ENCODE assay signal across 14 cellular contexts in the genomic region with DNA sequence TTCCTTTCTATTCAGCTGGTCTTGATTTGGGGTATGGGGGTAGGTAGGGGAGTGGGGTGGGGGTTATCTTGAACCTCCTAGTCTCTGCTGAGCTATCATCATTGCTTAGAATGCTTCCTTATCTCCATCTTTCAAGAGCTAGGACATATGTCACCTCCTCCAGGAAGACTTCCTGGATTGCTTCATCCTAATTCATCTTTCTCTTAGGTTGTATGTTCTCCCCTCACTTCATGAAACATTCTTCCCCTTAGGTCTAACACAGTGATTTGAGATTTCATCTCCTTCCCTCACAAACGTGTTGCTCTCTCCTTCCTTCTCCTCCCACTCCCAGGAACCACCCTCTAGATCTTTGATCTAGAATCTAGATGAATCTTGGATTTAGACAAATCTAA. TPM values are rescaled to one million over a fixed set of nuclear protein-coding genes. Genes with fewer than 3 reads are reported as not detected.
DNase-seq lines count a peak whose midpoint lies in the region; ATAC-seq, FAIRE-seq and TF ChIP-seq lines count a peak whose summit lies in the region.
"Had no signal": no experiment of that assay in that cellular context is flagged by ENCODE, and none has a peak within 500 bp of the region (broad histone marks: within the 10 kb centered on the region; RNA-seq: fewer than 3 reads in every experiment).

No MANE protein-coding gene starts in this region.

- H3K9ac ChIP-seq in BLaER1 treated with 17β-estradiol and CSF1 and Interleukin-3, amounts not matched to agents 10 nM and 100 nM: peak overlapping the region in 1 of 11 experiments; percentile 1; a peak in 1 of 22 replicates
- H3K9ac ChIP-seq in HepG2 (ENCODE audit: insufficient read depth, low read depth, low read length) (no peak overlapping the region), smooth muscle cell (ENCODE audit: low read depth) (no peak overlapping the region)

- no peak for TF ChIP-seq POLR2A in HepG2 (IDR thresholded peaks at IDR 0.05; ENCODE audit: insufficient read depth in 1 of 2, low read depth in 2 of 2, low read length in 2 of 2)

- no peak for TF ChIP-seq CTCF in ascending aorta (IDR thresholded peaks at IDR 0.05)
- no peak for TF ChIP-seq CTCF in HepG2 (CRISPR knock-in tag; IDR thresholded peaks at IDR 0.05)
- TF ChIP-seq CTCF in smooth muscle cell (IDR thresholded peaks at IDR 0.05; ENCODE audit: borderline replicate concordance, insufficient read depth, poor library complexity, severe bottlenecking): no peak

- H3K79me2 ChIP-seq in HepG2 (ENCODE audit: insufficient read depth, low read length): no peaks in the 10 kb centered on the region
- H3K79me2 ChIP-seq in smooth muscle cell (ENCODE audit: low read depth): peaks cover 26% of the 10 kb centered on the region

- H3K4me2 ChIP-seq in BLaER1 treated with 17β-estradiol and CSF1 and Interleukin-3, amounts not matched to agents 10 nM and 100 nM: peak overlapping the region in 10 of 11 experiments; percentile 23 to 94 (median 76); a peak in 16 of 22 replicates
- no peak overlapping the region; the same call in 1 of the 2 replicates for H3K4me2 ChIP-seq in HepG2 (ENCODE audit: low read depth, low read length)
- peak overlapping the region; percentile 76 for H3K4me2 ChIP-seq in smooth muscle cell

- no peak for DNase-seq in ascending aorta (ENCODE audit: low spot score in 2 of 2)
- no peak for DNase-seq in HepG2 (ENCODE audit: low spot score)
- no peak for DNase-seq in smooth muscle cell (lab: John Stamatoyannopoulos, UW; ENCODE audit: unreplicated experiment)
- DNase-seq in kidney tubule cell (ENCODE audit: low spot score): no peak
- DNase-seq in posterior cingulate gyrus: no peak
- no peak for DNase-seq in kidney glomerular epithelial cell (lab: John Stamatoyannopoulos, UW)
- no peak for DNase-seq in activated naive CD4-positive, alpha-beta T cell treated with Interleukin-2 at 50 U/mL for 16 hours
- DNase-seq: activated CD4-positive, alpha-beta T cell treated with anti-CD3 and anti-CD28 coated beads for 36 hours; T-helper 1 cell had no signal

- TF ChIP-seq EP300 in HepG2 (IDR thresholded peaks at IDR 0.05; ENCODE audit: low read depth in 2 of 2, low read length in 2 of 2): no peak
- no peak for TF ChIP-seq EP300 in HepG2 (CRISPR knock-in tag; IDR thresholded peaks at IDR 0.05; ENCODE audit: borderline replicate concordance)

- intact Hi-C loops in ascending aorta (cut with DNase I): no loop called here
- intact Hi-C loops in HepG2 (cut with micrococcal nuclease; ENCODE audit: unreplicated experiment): loop anchor here (10.0 kb wide), 1 partner anchor 173 kb away; no protein-coding TSS in a partner anchor
- intact Hi-C loops in posterior cingulate gyrus (cut with DNase I): no loop called here

- peaks cover 0 to 11% (median 0%) of the 10 kb centered on the region in 11 experiments; a peak in 3 of 22 replicates for H4K20me1 ChIP-seq in BLaER1 treated with 17β-estradiol and CSF1 and Interleukin-3, amounts not matched to agents 10 nM and 100 nM
- H4K20me1 ChIP-seq in HepG2 (ENCODE audit: insufficient read depth, low read length) (no peaks in the 10 kb centered on the region), smooth muscle cell (ENCODE audit: low read depth) (peaks cover 19% of the 10 kb centered on the region)

- H3K27ac ChIP-seq in BLaER1 treated with 17β-estradiol and CSF1 and Interleukin-3, amounts not matched to agents 10 nM and 100 nM: peak overlapping the region in 5 of 11 experiments; percentile 23 to 62 (median 31); a peak in 5 of 22 replicates
- H3K27ac ChIP-seq in ascending aorta (peak overlapping the region; percentile 95 to 96), HepG2 (ENCODE audit: extremely low read length, insufficient read depth, low read length) (no peak overlapping the region), smooth muscle cell (ENCODE audit: low read depth) (peak overlapping the region; percentile 96)

- no peaks in the 10 kb centered on the region for H3K27me3 ChIP-seq in BLaER1 treated with 17β-estradiol and CSF1 and Interleukin-3, amounts not matched to agents 10 nM and 100 nM
- no peaks in the 10 kb centered on the region for H3K27me3 ChIP-seq in ascending aorta
- H3K27me3 ChIP-seq in HepG2 (ENCODE audit: control insufficient read depth in 1 of 2, insufficient read depth in 2 of 2, low read length in 2 of 2): 0 out of 5 replicates have a peak, but pooled peaks cover 0 to 3% of the 10 kb centered on the region in 2 experiments
- no peaks in the 10 kb centered on the region for H3K27me3 ChIP-seq in smooth muscle cell (ENCODE audit: low read depth)

- CTCF ChIA-PET in HepG2 (lab: Yijun Ruan, JAX; ENCODE audit: low intra/inter-chr PET ratio, low total read pairs): interaction anchor here (0.9 kb wide), 1 partner anchor 76 kb away, joined by 3 read pairs; no protein-coding TSS in a partner anchor

- H3K4me1 ChIP-seq in BLaER1 treated with 17β-estradiol and CSF1 and Interleukin-3, amounts not matched to agents 10 nM and 100 nM: peaks cover 23 to 86% (median 65%) of the 10 kb centered on the region in 10 experiments
- peaks cover 53 to 75% of the 10 kb centered on the region in 2 donors for H3K4me1 ChIP-seq in ascending aorta
- peaks cover 68% of the 10 kb centered on the region for H3K4me1 ChIP-seq in HepG2 (ENCODE audit: insufficient read depth, low read length)
- H3K4me1 ChIP-seq in smooth muscle cell (ENCODE audit: low read depth): peaks cover 47% of the 10 kb centered on the region

- H3K4me3 ChIP-seq in BLaER1 treated with 17β-estradiol and CSF1 and Interleukin-3, amounts not matched to agents 10 nM and 100 nM: no peak overlapping the region
- H3K4me3 ChIP-seq in ascending aorta (peak overlapping the region in 1 of 2 donors; percentile 24), HepG2 (replicated peaks in 1 of 3; ENCODE audit: insufficient read depth in 1 of 3, low read depth in 2 of 3, low read length in 3 of 3) (no peak overlapping the region), smooth muscle cell (no peak overlapping the region)
- H3K4me3 ChIP-seq: skin epidermis had no signal

- 3% methylated on average over 1 of the region's 1 CpG for WGBS in HepG2 (ENCODE audit: low lambda C conversion rate)
- 57% methylated on average over 1 of the region's 1 CpG for WGBS in smooth muscle cell (ENCODE audit: low lambda C conversion rate)

- POLR2A ChIA-PET in HepG2 (lab: Yijun Ruan, JAX): no interaction called here

- no peak for FAIRE-seq in HepG2 (lab: Jason Lieb, UNC)
- FAIRE-seq: endometrium, GM12891 had no signal

- no peak for TF ChIP-seq RAD21 in HepG2 (CRISPR knock-in tag; IDR thresholded peaks at IDR 0.05)

- peaks cover 53% of the 10 kb centered on the region for H3F3A ChIP-seq in smooth muscle cell (ENCODE audit: low read depth)

- no peaks in the 10 kb centered on the region; a peak in 1 of 22 replicates for H3K36me3 ChIP-seq in BLaER1 treated with 17β-estradiol and CSF1 and Interleukin-3, amounts not matched to agents 10 nM and 100 nM
- H3K36me3 ChIP-seq in ascending aorta: peaks cover 0 to 3% of the 10 kb centered on the region in 2 donors
- no peaks in the 10 kb centered on the region for H3K36me3 ChIP-seq in HepG2 (replicated peaks in 1 of 2; ENCODE audit: control insufficient read depth in 1 of 2, insufficient read depth in 2 of 2, low read length in 2 of 2)
- H3K36me3 ChIP-seq in smooth muscle cell (ENCODE audit: low read depth): no peaks in the 10 kb centered on the region

- BruUV-seq in HepG2 (replicated peaks; lab: Mats Ljungman, UMichigan): no TSS peak

- in situ Hi-C loops in HepG2 (cut with HindIII; ENCODE audit: extremely low pct_ligation_motif_present, low pct_unique_long_range_greater_than_20kb): no loop called here

- H2AFZ ChIP-seq in HepG2 (ENCODE audit: low read length) (no peak overlapping the region), smooth muscle cell (ENCODE audit: low read depth) (no peak overlapping the region)

- no peak for ATAC-seq in HepG2
- ATAC-seq: activated CD4-positive, alpha-beta T cell treated with anti-CD3 and anti-CD28 coated beads for 36 hours had no signal

- no peaks in the 10 kb centered on the region for H3K9me3 ChIP-seq in BLaER1 treated with 17β-estradiol and CSF1 and Interleukin-3, amounts not matched to agents 10 nM and 100 nM (replicated peaks in 1 of 11)
- H3K9me3 ChIP-seq in ascending aorta (no peaks in the 10 kb centered on the region), HepG2 (ENCODE audit: low read length) (no peaks in the 10 kb centered on the region), smooth muscle cell (replicated peaks; ENCODE audit: low read depth) (no peaks in the 10 kb centered on the region)

RNA-seq across cellular contexts. Expression of a gene that starts 2.4 kb away (rescaled TPM):
- total RNA-seq in ascending aorta (128 TPM), HepG2 (2016; rRNA removed; fragmentation: Illumina TruSeq; extraction: Trizol) (0.09 and 0.22 TPM in 2 replicates), smooth muscle cell (30.5 and 46.4 TPM in 2 replicates)
- under 0.01 TPM in 1 of 2 replicates, not detected in the other for total RNA-seq in HepG2 (2016; cell fraction: cytosol; rRNA removed; fragmentation: Illumina TruSeq; extraction: Trizol; ENCODE audit: low read depth)
- 0.04 and 0.09 TPM in 2 replicates for total RNA-seq in HepG2 (2016; cell fraction: insoluble cytoplasmic fraction; rRNA removed; fragmentation: Illumina TruSeq; extraction: Trizol)
- total RNA-seq in HepG2 (2016; cell fraction: membrane; rRNA removed; fragmentation: Illumina TruSeq; extraction: Trizol): 0.10 and 0.12 TPM in 2 replicates
- 0.16 and 0.25 TPM in 2 replicates for total RNA-seq in HepG2 (2016; cell fraction: nucleus; rRNA removed; fragmentation: Illumina TruSeq; extraction: Trizol)
- polyA plus RNA-seq in HepG2 (2011; rRNA removed) (0.05 and 0.30 TPM in 2 replicates), smooth muscle cell (34.2 and 36.9 TPM in 2 replicates)
- polyA plus RNA-seq in HepG2 (2011; cell fraction: cytosol; rRNA removed): 0.04 and 0.07 TPM in 2 replicates
- 0.33 and 0.42 TPM in 2 replicates for polyA plus RNA-seq in HepG2 (2011; cell fraction: nucleus; rRNA removed)
- polyA plus RNA-seq in HepG2 (2012): 0.07 and 0.19 TPM in 2 replicates
- polyA plus RNA-seq in HepG2 (2016; cell fraction: cytosol; fragmentation: Illumina TruSeq; extraction: Trizol; ENCODE audit: low read depth): 0.02 and 0.03 TPM in 2 replicates
- 0.15 and 0.20 TPM in 2 replicates for polyA plus RNA-seq in HepG2 (2016; cell fraction: insoluble cytoplasmic fraction; fragmentation: Illumina TruSeq; extraction: Trizol; ENCODE audit: low read depth)
- polyA plus RNA-seq in HepG2 (2016; cell fraction: membrane; fragmentation: Illumina TruSeq; extraction: Trizol; ENCODE audit: low read depth): 0.03 and 0.05 TPM in 2 replicates
- 0.30 and 0.49 TPM in 2 replicates for polyA plus RNA-seq in HepG2 (2016; cell fraction: nucleus; fragmentation: Illumina TruSeq; extraction: Trizol; ENCODE audit: insufficient read depth, low read depth)
- 0.46 and 18.5 TPM in 2 replicates for polyA minus RNA-seq in HepG2 (2011; rRNA and poly(A)+ RNA removed; ENCODE audit: low replicate concordance)
- polyA minus RNA-seq in HepG2 (2011; cell fraction: cytosol; rRNA and poly(A)+ RNA removed): 0.30 and 0.70 TPM in 2 replicates
- polyA minus RNA-seq in HepG2 (2011; cell fraction: nucleus; rRNA and poly(A)+ RNA removed): 0.39 and 0.62 TPM in 2 replicates

RNA-seq across cellular contexts. Expression of a gene that starts 23.0 kb away (rescaled TPM):
- 1.1 TPM for total RNA-seq in ascending aorta
- total RNA-seq in HepG2 (2016; rRNA removed; fragmentation: Illumina TruSeq; extraction: Trizol): not detected in 2 replicates
- not detected in 2 replicates for total RNA-seq in HepG2 (2016; cell fraction: cytosol; rRNA removed; fragmentation: Illumina TruSeq; extraction: Trizol; ENCODE audit: low read depth)
- not detected in 2 replicates for total RNA-seq in HepG2 (2016; cell fraction: insoluble cytoplasmic fraction; rRNA removed; fragmentation: Illumina TruSeq; extraction: Trizol)
- not detected in 2 replicates for total RNA-seq in HepG2 (2016; cell fraction: membrane; rRNA removed; fragmentation: Illumina TruSeq; extraction: Trizol)
- total RNA-seq in HepG2 (2016; cell fraction: nucleus; rRNA removed; fragmentation: Illumina TruSeq; extraction: Trizol): not detected in 2 replicates
- 0.05 TPM in 1 of 2 replicates, not detected in the other for polyA plus RNA-seq in HepG2 (2011; rRNA removed)
- polyA plus RNA-seq in HepG2 (2011; cell fraction: cytosol; rRNA removed): not detected in 2 replicates
- not detected in 2 replicates for polyA plus RNA-seq in HepG2 (2011; cell fraction: nucleus; rRNA removed)
- 0.05 TPM in 1 of 2 replicates, not detected in the other for polyA plus RNA-seq in HepG2 (2012)
- not detected in 2 replicates for polyA plus RNA-seq in HepG2 (2016; cell fraction: cytosol; fragmentation: Illumina TruSeq; extraction: Trizol; ENCODE audit: low read depth)
- polyA plus RNA-seq in HepG2 (2016; cell fraction: insoluble cytoplasmic fraction; fragmentation: Illumina TruSeq; extraction: Trizol; ENCODE audit: low read depth): not detected in 2 replicates
- not detected in 2 replicates for polyA plus RNA-seq in HepG2 (2016; cell fraction: membrane; fragmentation: Illumina TruSeq; extraction: Trizol; ENCODE audit: low read depth)
- not detected in 2 replicates for polyA plus RNA-seq in HepG2 (2016; cell fraction: nucleus; fragmentation: Illumina TruSeq; extraction: Trizol; ENCODE audit: insufficient read depth, low read depth)
- 0.05 TPM in 1 of 2 replicates, not detected in the other for polyA minus RNA-seq in HepG2 (2011; rRNA and poly(A)+ RNA removed; ENCODE audit: low replicate concordance)
- polyA minus RNA-seq in HepG2 (2011; cell fraction: cytosol; rRNA and poly(A)+ RNA removed): not detected in 2 replicates
- polyA minus RNA-seq in HepG2 (2011; cell fraction: nucleus; rRNA and poly(A)+ RNA removed): not detected in 2 replicates
- total RNA-seq in smooth muscle cell: 6.4 and 8.2 TPM in 2 replicates
- polyA plus RNA-seq in smooth muscle cell: 7.9 and 12.2 TPM in 2 replicates
- total RNA-seq: B cell had no signal

Comparison
In these comparisons a context has a peak if more than half of its experiments do, and no peak if none do; other contexts are left out.
1. RNA of a gene that starts 2.4 kb away (total RNA-seq): 128 TPM in ascending aorta (single experiment) and 30.5 to 46.4 TPM in smooth muscle cell; under 0.01 to 0.25 TPM in HepG2; every median in the first group is over 10 times any median in the second.